ENCODE assay signal across 39 cellular contexts in genomic region chr3:62020706-62021105, GRCh38.
"Had no signal": no experiment of that assay in that cellular context is flagged by ENCODE, and none has a peak within 500 bp of the region (broad histone marks: within the 10 kb centered on the region; RNA-seq: fewer than 3 reads in every experiment).

No MANE protein-coding gene starts in this region.

- FAIRE-seq: bronchial epithelial cell, TTC549 had no signal

- H3K4me3 ChIP-seq: ascending aorta, cardiac muscle cell had no signal

- H3K27me3 ChIP-seq: ascending aorta, cardiac muscle cell had no signal

- H3K9me3 Mint-ChIP-seq: activated naive CD4-positive, alpha-beta T cell treated with anti-CD3 and anti-CD28 coated beads, Interleukin-2, amount 10 ng/mL, durations not matched to agents 7 days and 5 days; activated naive CD8-positive, alpha-beta T cell treated with anti-CD3 and anti-CD28 coated beads, Interleukin-2, amount 50 U/mL, for 24 hours; activated T-cell treated with anti-CD3 and anti-CD28 coated beads, Interleukin-2, amount 50 U/mL, for 24 hours; activated T-helper 2 cell treated with anti-CD3 and anti-CD28 coated beads, Interferon-gamma antibody, Interleukin-2, Interleukin-4, amounts not matched to agents 10 μg/mL and 5 μg/mL and 100 μg/mL, durations not matched to agents 14 hours and 24 hours and 36 hours; T-helper 1 cell treated with Interleukin-12 subunit alpha and Interleukin-12 subunit beta and Interleukin-4 antibody, amounts not matched to agents 30 μg/mL and 1 μg/mL, for 36 hours; T-helper 2 cell treated with Interferon-gamma antibody and Interleukin-4, amounts not matched to agents 5 μg/mL and 100 μg/mL, for 36 hours had no signal

- H3K4me3 Mint-ChIP-seq: activated CD4-positive, alpha-beta memory T cell treated with anti-CD3 and anti-CD28 coated beads, Interleukin-2, amount 10 ng/mL, durations not matched to agents 7 days and 5 days; activated CD4-positive, alpha-beta T cell treated with anti-CD3 and anti-CD28 coated beads for 36 hours; activated CD4-positive, alpha-beta T cell treated with anti-CD3 and anti-CD28 coated beads, Interleukin-2, amount 10 ng/mL, durations not matched to agents 7 days and 5 days; activated CD8-positive, alpha-beta memory T cell treated with anti-CD3 and anti-CD28 coated beads, Interleukin-2, amount 10 ng/mL, durations not matched to agents 7 days and 5 days; activated CD8-positive, alpha-beta T cell treated with anti-CD3 and anti-CD28 coated beads, Interleukin-2, amount 10 ng/mL, durations not matched to agents 7 days and 5 days; activated naive CD4-positive, alpha-beta T cell treated with anti-CD3 and anti-CD28 coated beads, Interleukin-2, amount 10 ng/mL, durations not matched to agents 7 days and 5 days; activated naive CD4-positive, alpha-beta T cell treated with anti-CD3 and anti-CD28 coated beads, Interleukin-2, amount 50 U/mL, for 24 hours; activated naive CD8-positive, alpha-beta T cell; activated naive CD8-positive, alpha-beta T cell treated with anti-CD3 and anti-CD28 coated beads, Interleukin-2, amount 10 ng/mL, durations not matched to agents 7 days and 5 days; activated naive CD8-positive, alpha-beta T cell treated with anti-CD3 and anti-CD28 coated beads, Interleukin-2, amount 50 U/mL, for 24 hours; activated T-cell treated with anti-CD3 and anti-CD28 coated beads, Interleukin-2, amount 50 U/mL, for 24 hours; brain; central memory CD8-positive, alpha-beta T cell; T-helper 1 cell treated with Interleukin-12 subunit alpha and Interleukin-12 subunit beta and Interleukin-4 antibody, amounts not matched to agents 30 μg/mL and 1 μg/mL, for 36 hours; T-helper 2 cell treated with Interferon-gamma antibody and Interleukin-4, amounts not matched to agents 5 μg/mL and 100 μg/mL, for 36 hours had no signal

- H3K4me1 ChIP-seq: ascending aorta had no signal

- H3K36me3 ChIP-seq: ascending aorta, cardiac muscle cell had no signal

- H3K27ac Mint-ChIP-seq: activated CD4-positive, alpha-beta memory T cell treated with anti-CD3 and anti-CD28 coated beads, Interleukin-2, amount 10 ng/mL, durations not matched to agents 7 days and 5 days; activated CD4-positive, alpha-beta T cell treated with anti-CD3 and anti-CD28 coated beads for 36 hours; activated CD4-positive, alpha-beta T cell treated with anti-CD3 and anti-CD28 coated beads, Interleukin-2, amount 10 ng/mL, durations not matched to agents 7 days and 5 days; activated CD8-positive, alpha-beta memory T cell treated with anti-CD3 and anti-CD28 coated beads, Interleukin-2, amount 10 ng/mL, durations not matched to agents 7 days and 5 days; activated CD8-positive, alpha-beta T cell treated with anti-CD3 and anti-CD28 coated beads, Interleukin-2, amount 10 ng/mL, durations not matched to agents 7 days and 5 days; activated naive CD4-positive, alpha-beta T cell treated with anti-CD3 and anti-CD28 coated beads, Interleukin-2, amount 10 ng/mL, durations not matched to agents 7 days and 5 days; activated naive CD4-positive, alpha-beta T cell treated with anti-CD3 and anti-CD28 coated beads, Interleukin-2, amount 50 U/mL, for 24 hours; activated naive CD8-positive, alpha-beta T cell; activated naive CD8-positive, alpha-beta T cell treated with anti-CD3 and anti-CD28 coated beads, Interleukin-2, amount 10 ng/mL, durations not matched to agents 7 days and 5 days; activated naive CD8-positive, alpha-beta T cell treated with anti-CD3 and anti-CD28 coated beads, Interleukin-2, amount 50 U/mL, for 24 hours; activated T-cell treated with anti-CD3 and anti-CD28 coated beads, Interleukin-2, amount 50 U/mL, for 24 hours; activated T-helper 2 cell treated with anti-CD3 and anti-CD28 coated beads, Interferon-gamma antibody, Interleukin-2, Interleukin-4, amounts not matched to agents 10 μg/mL and 5 μg/mL and 100 μg/mL, durations not matched to agents 14 hours and 24 hours and 36 hours; brain; T-helper 1 cell treated with Interleukin-12 subunit alpha and Interleukin-12 subunit beta and Interleukin-4 antibody, amounts not matched to agents 30 μg/mL and 1 μg/mL, for 36 hours; T-helper 2 cell treated with Interferon-gamma antibody and Interleukin-4, amounts not matched to agents 5 μg/mL and 100 μg/mL, for 36 hours had no signal

- H3K4me1 Mint-ChIP-seq: activated CD4-positive, alpha-beta memory T cell treated with anti-CD3 and anti-CD28 coated beads, Interleukin-2, amount 10 ng/mL, durations not matched to agents 7 days and 5 days; activated CD4-positive, alpha-beta T cell treated with anti-CD3 and anti-CD28 coated beads for 36 hours; activated CD4-positive, alpha-beta T cell treated with anti-CD3 and anti-CD28 coated beads, Interleukin-2, amount 10 ng/mL, durations not matched to agents 7 days and 5 days; activated CD8-positive, alpha-beta memory T cell treated with anti-CD3 and anti-CD28 coated beads, Interleukin-2, amount 10 ng/mL, durations not matched to agents 7 days and 5 days; activated naive CD4-positive, alpha-beta T cell treated with anti-CD3 and anti-CD28 coated beads, Interleukin-2, amount 10 ng/mL, durations not matched to agents 7 days and 5 days; activated naive CD4-positive, alpha-beta T cell treated with anti-CD3 and anti-CD28 coated beads, Interleukin-2, amount 50 U/mL, for 24 hours; activated naive CD8-positive, alpha-beta T cell treated with anti-CD3 and anti-CD28 coated beads, Interleukin-2, amount 10 ng/mL, durations not matched to agents 7 days and 5 days; activated naive CD8-positive, alpha-beta T cell treated with anti-CD3 and anti-CD28 coated beads, Interleukin-2, amount 50 U/mL, for 24 hours; central memory CD8-positive, alpha-beta T cell had no signal

- H3K36me3 Mint-ChIP-seq: activated CD8-positive, alpha-beta memory T cell treated with anti-CD3 and anti-CD28 coated beads, Interleukin-2, amount 10 ng/mL, durations not matched to agents 7 days and 5 days; activated naive CD4-positive, alpha-beta T cell treated with anti-CD3 and anti-CD28 coated beads, Interleukin-2, amount 10 ng/mL, durations not matched to agents 7 days and 5 days; activated naive CD4-positive, alpha-beta T cell treated with anti-CD3 and anti-CD28 coated beads, Interleukin-2, amount 50 U/mL, for 24 hours; activated naive CD8-positive, alpha-beta T cell; activated naive CD8-positive, alpha-beta T cell treated with anti-CD3 and anti-CD28 coated beads, Interleukin-2, amount 10 ng/mL, durations not matched to agents 7 days and 5 days had no signal

- DNase-seq: activated CD4-positive, alpha-beta memory T cell treated with anti-CD3 and anti-CD28 coated beads, Interleukin-2, amount 10 ng/mL, durations not matched to agents 7 days and 5 days; activated CD4-positive, alpha-beta T cell treated with anti-CD3 and anti-CD28 coated beads for 1 hour; activated CD4-positive, alpha-beta T cell treated with anti-CD3 and anti-CD28 coated beads for 36 hours; activated CD4-positive, alpha-beta T cell treated with anti-CD3 and anti-CD28 coated beads for 48 hours; activated CD4-positive, alpha-beta T cell treated with anti-CD3 and anti-CD28 coated beads, Interleukin-2, amount 10 ng/mL, durations not matched to agents 7 days and 5 days; activated CD4-positive, alpha-beta T cell treated with anti-CD3 and anti-CD28 coated beads, Interleukin-2, amount 50 U/mL, for 48 hours; activated CD4-positive, CD25-positive, alpha-beta regulatory T cell; activated CD8-positive, alpha-beta memory T cell treated with anti-CD3 and anti-CD28 coated beads for 24 hours; activated CD8-positive, alpha-beta memory T cell treated with anti-CD3 and anti-CD28 coated beads, Interleukin-2, amount 10 ng/mL, durations not matched to agents 7 days and 5 days; activated CD8-positive, alpha-beta memory T cell treated with anti-CD3 and anti-CD28 coated beads, Interleukin-2, amount 50 U/mL, for 48 hours; activated CD8-positive, alpha-beta T cell treated with anti-CD3 and anti-CD28 coated beads, Interleukin-2, amount 10 ng/mL, durations not matched to agents 7 days and 5 days; activated effector memory CD4-positive, alpha-beta T cell treated with Interleukin-2 at 50 U/mL for 16 hours; activated gamma-delta T cell; activated naive CD4-positive, alpha-beta T cell treated with anti-CD3 and anti-CD28 coated beads, Interleukin-2, amount 10 ng/mL, durations not matched to agents 7 days and 5 days; activated naive CD4-positive, alpha-beta T cell treated with Interleukin-2 at 50 U/mL for 16 hours; activated naive CD8-positive, alpha-beta T cell treated with anti-CD3 and anti-CD28 coated beads, Interleukin-2, amount 10 ng/mL, durations not matched to agents 7 days and 5 days; activated naive CD8-positive, alpha-beta T cell treated with anti-CD3 and anti-CD28 coated beads, Interleukin-2, amount 50 U/mL, for 24 hours; activated T-cell treated with anti-CD3 and anti-CD28 coated beads, Interleukin-2, amount 50 U/mL, for 24 hours; activated T-cell treated with anti-CD3 and anti-CD28 coated beads, Interleukin-2, amount 50 U/mL, for 48 hours; amygdala; anterior cingulate cortex; caudate nucleus; cerebellar nuclear complex; T-helper 1 cell; T-helper 2 cell; T-helper 9 cell had no signal

- ATAC-seq: activated CD4-positive, alpha-beta T cell treated with anti-CD3 and anti-CD28 coated beads for 36 hours; activated CD4-positive, CD25-positive, alpha-beta regulatory T cell treated with anti-CD3 and anti-CD28 coated beads, Interleukin-2, amount 50 U/mL, for 24 hours; activated CD8-positive, alpha-beta memory T cell treated with anti-CD3 and anti-CD28 coated beads, Interleukin-2, amount 10 ng/mL, durations not matched to agents 7 days and 5 days; activated CD8-positive, alpha-beta T cell treated with anti-CD3 and anti-CD28 coated beads, Interleukin-2, amount 10 ng/mL, durations not matched to agents 7 days and 5 days; activated naive CD8-positive, alpha-beta T cell treated with anti-CD3 and anti-CD28 coated beads, Interleukin-2, amount 50 U/mL, for 24 hours had no signal

- H3K9me3 ChIP-seq: ascending aorta had no signal

- H3K27ac ChIP-seq: ascending aorta, cardiac muscle cell, VCaP had no signal

- H3K27me3 Mint-ChIP-seq: activated CD4-positive, alpha-beta memory T cell treated with anti-CD3 and anti-CD28 coated beads, Interleukin-2, amount 10 ng/mL, durations not matched to agents 7 days and 5 days; activated CD4-positive, alpha-beta T cell treated with anti-CD3 and anti-CD28 coated beads, Interleukin-2, amount 10 ng/mL, durations not matched to agents 7 days and 5 days; activated CD8-positive, alpha-beta memory T cell treated with anti-CD3 and anti-CD28 coated beads, Interleukin-2, amount 10 ng/mL, durations not matched to agents 7 days and 5 days; activated naive CD4-positive, alpha-beta T cell treated with anti-CD3 and anti-CD28 coated beads, Interleukin-2, amount 10 ng/mL, durations not matched to agents 7 days and 5 days; activated naive CD8-positive, alpha-beta T cell; activated naive CD8-positive, alpha-beta T cell treated with anti-CD3 and anti-CD28 coated beads, Interleukin-2, amount 10 ng/mL, durations not matched to agents 7 days and 5 days; activated naive CD8-positive, alpha-beta T cell treated with anti-CD3 and anti-CD28 coated beads, Interleukin-2, amount 50 U/mL, for 24 hours; activated T-cell treated with anti-CD3 and anti-CD28 coated beads, Interleukin-2, amount 50 U/mL, for 24 hours; brain; central memory CD8-positive, alpha-beta T cell had no signal
